Comparison of ENCODE assay signal across 8 cellular contexts in genomic region chr15:100671858-100672543, GRCh38.
DNase-seq lines count a peak whose midpoint lies in the region; ATAC-seq and TF ChIP-seq lines count a peak whose summit lies in the region.

No MANE protein-coding gene starts in this region.

- no peak for TF ChIP-seq POLR2A in gastroesophageal sphincter (IDR thresholded peaks at IDR 0.05)

- H3K9me3 ChIP-seq in gastroesophageal sphincter = no peaks in the 10 kb centered on the region
- no peaks in the 10 kb centered on the region for H3K9me3 ChIP-seq in thoracic aorta
- H3K9me3 ChIP-seq in effector memory CD4-positive, alpha-beta T cell (ENCODE audit: control insufficient read depth, low read length) = no peaks in the 10 kb centered on the region

- H3K27ac ChIP-seq in gastroesophageal sphincter (no peak overlapping the region), thoracic aorta (no peak overlapping the region)
- no peak overlapping the region for H3K27ac ChIP-seq in effector memory CD4-positive, alpha-beta T cell (ENCODE audit: insufficient read depth, low read length, poor library complexity, severe bottlenecking)

- H3K4me1 ChIP-seq in gastroesophageal sphincter (peaks cover 0 to 6% (median 0%) of the 10 kb centered on the region in 3 donors), thoracic aorta (ENCODE audit: control insufficient read depth in 1 of 2, low read depth in 2 of 2) (no peaks in the 10 kb centered on the region)
- no peaks in the 10 kb centered on the region for H3K4me1 ChIP-seq in effector memory CD4-positive, alpha-beta T cell (ENCODE audit: control insufficient read depth, insufficient read depth, low read length, poor library complexity, severe bottlenecking)

- WGBS in gastroesophageal sphincter (ENCODE audit: low coverage in 1 of 2), 2 donors = 76 to 90% methylated on average over 13 of the region's 13 CpGs

- TF ChIP-seq CTCF in gastroesophageal sphincter (IDR thresholded peaks at IDR 0.05) = peak in 1 of 4 experiments; percentile 38
- TF ChIP-seq CTCF in thoracic aorta (IDR thresholded peaks at IDR 0.05) = peak; percentile 40

- H3K36me3 ChIP-seq in gastroesophageal sphincter (no peaks in the 10 kb centered on the region), thoracic aorta (no peaks in the 10 kb centered on the region)
- H3K36me3 ChIP-seq in effector memory CD4-positive, alpha-beta T cell (ENCODE audit: control insufficient read depth, insufficient read depth, low read length) = no peaks in the 10 kb centered on the region

- H3K27me3 ChIP-seq in gastroesophageal sphincter = no peaks in the 10 kb centered on the region
- no peaks in the 10 kb centered on the region for H3K27me3 ChIP-seq in thoracic aorta (replicated peaks; ENCODE audit: insufficient read depth)
- H3K27me3 ChIP-seq in effector memory CD4-positive, alpha-beta T cell (replicated peaks; ENCODE audit: control insufficient read depth, insufficient read depth, low read length, poor library complexity, severe bottlenecking) = no peaks in the 10 kb centered on the region

- DNase-seq in NCI-H1092 treated with DMSO at 0.1 percent for 48 hours (lab: John Stamatoyannopoulos, UW) = peak; percentile 7
- DNase-seq in NCI-H1092 (lab: John Stamatoyannopoulos, UW) = no peak
- peak; percentile 77 for DNase-seq in RPMI7951 (ENCODE audit: low read depth)
- no peak for DNase-seq in thoracic aorta (ENCODE audit: low spot score)
- no peak for DNase-seq in activated CD8-positive, alpha-beta memory T cell treated with anti-CD3 and anti-CD28 coated beads, Interleukin-2, amount 50 U/mL, for 48 hours
- DNase-seq in effector memory CD4-positive, alpha-beta T cell = no peak

- ATAC-seq in gastroesophageal sphincter (peak; percentile 58), thoracic aorta (ENCODE audit: insufficient number of reproducible peaks, low FRiP score, low read depth) (no peak), GM18861 (IDR thresholded peaks at IDR 0.05; ENCODE audit: unreplicated experiment) (no peak)

- TF ChIP-seq EP300 in gastroesophageal sphincter (IDR thresholded peaks at IDR 0.05) = no peak

- H3K4me3 ChIP-seq in gastroesophageal sphincter (no peak overlapping the region), thoracic aorta (no peak overlapping the region)
- H3K4me3 ChIP-seq in effector memory CD4-positive, alpha-beta T cell (ENCODE audit: insufficient read depth, low read depth, low read length, poor library complexity, severe bottlenecking) = no peak overlapping the region

Comparison
In these comparisons a context has a peak if more than half of its experiments do, and no peak if none do; other contexts are left out.
1. DNase-seq: peak in NCI-H1092 treated with DMSO at 0.1 percent for 48 hours (single experiment) and RPMI7951 (single experiment); none in NCI-H1092 (single experiment), thoracic aorta (single experiment), activated CD8-positive, alpha-beta memory T cell treated with anti-CD3 and anti-CD28 coated beads, Interleukin-2, amount 50 U/mL, for 48 hours (single experiment) and effector memory CD4-positive, alpha-beta T cell (0 of 3).